1 cellular context compared by ENCODE assay signal in the genomic region with DNA sequence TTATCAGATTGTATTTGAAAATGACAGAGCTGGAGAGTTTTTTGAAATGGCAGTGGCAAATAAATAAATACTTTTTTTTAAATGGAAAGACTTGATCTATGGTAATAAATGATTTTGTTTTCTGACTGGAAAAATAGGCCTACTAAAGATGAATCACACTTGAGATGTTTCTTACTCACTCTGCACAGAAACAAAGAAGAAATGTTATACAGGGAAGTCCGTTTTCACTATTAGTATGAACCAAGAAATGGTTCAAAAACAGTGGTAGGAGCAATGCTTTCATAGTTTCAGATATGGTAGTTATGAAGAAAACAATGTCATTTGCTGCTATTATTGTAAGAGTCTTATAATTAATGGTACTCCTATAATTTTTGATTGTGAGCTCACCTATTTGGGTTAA.
TF ChIP-seq lines count a peak whose summit lies in the region.

No MANE protein-coding gene starts in this region.

TF ChIP-seq in GM23338, 12 proteins besides CTCF, POLR2A, EP300 and RAD21 (continued from another document):
- TF ChIP-seq, protein P1, sequence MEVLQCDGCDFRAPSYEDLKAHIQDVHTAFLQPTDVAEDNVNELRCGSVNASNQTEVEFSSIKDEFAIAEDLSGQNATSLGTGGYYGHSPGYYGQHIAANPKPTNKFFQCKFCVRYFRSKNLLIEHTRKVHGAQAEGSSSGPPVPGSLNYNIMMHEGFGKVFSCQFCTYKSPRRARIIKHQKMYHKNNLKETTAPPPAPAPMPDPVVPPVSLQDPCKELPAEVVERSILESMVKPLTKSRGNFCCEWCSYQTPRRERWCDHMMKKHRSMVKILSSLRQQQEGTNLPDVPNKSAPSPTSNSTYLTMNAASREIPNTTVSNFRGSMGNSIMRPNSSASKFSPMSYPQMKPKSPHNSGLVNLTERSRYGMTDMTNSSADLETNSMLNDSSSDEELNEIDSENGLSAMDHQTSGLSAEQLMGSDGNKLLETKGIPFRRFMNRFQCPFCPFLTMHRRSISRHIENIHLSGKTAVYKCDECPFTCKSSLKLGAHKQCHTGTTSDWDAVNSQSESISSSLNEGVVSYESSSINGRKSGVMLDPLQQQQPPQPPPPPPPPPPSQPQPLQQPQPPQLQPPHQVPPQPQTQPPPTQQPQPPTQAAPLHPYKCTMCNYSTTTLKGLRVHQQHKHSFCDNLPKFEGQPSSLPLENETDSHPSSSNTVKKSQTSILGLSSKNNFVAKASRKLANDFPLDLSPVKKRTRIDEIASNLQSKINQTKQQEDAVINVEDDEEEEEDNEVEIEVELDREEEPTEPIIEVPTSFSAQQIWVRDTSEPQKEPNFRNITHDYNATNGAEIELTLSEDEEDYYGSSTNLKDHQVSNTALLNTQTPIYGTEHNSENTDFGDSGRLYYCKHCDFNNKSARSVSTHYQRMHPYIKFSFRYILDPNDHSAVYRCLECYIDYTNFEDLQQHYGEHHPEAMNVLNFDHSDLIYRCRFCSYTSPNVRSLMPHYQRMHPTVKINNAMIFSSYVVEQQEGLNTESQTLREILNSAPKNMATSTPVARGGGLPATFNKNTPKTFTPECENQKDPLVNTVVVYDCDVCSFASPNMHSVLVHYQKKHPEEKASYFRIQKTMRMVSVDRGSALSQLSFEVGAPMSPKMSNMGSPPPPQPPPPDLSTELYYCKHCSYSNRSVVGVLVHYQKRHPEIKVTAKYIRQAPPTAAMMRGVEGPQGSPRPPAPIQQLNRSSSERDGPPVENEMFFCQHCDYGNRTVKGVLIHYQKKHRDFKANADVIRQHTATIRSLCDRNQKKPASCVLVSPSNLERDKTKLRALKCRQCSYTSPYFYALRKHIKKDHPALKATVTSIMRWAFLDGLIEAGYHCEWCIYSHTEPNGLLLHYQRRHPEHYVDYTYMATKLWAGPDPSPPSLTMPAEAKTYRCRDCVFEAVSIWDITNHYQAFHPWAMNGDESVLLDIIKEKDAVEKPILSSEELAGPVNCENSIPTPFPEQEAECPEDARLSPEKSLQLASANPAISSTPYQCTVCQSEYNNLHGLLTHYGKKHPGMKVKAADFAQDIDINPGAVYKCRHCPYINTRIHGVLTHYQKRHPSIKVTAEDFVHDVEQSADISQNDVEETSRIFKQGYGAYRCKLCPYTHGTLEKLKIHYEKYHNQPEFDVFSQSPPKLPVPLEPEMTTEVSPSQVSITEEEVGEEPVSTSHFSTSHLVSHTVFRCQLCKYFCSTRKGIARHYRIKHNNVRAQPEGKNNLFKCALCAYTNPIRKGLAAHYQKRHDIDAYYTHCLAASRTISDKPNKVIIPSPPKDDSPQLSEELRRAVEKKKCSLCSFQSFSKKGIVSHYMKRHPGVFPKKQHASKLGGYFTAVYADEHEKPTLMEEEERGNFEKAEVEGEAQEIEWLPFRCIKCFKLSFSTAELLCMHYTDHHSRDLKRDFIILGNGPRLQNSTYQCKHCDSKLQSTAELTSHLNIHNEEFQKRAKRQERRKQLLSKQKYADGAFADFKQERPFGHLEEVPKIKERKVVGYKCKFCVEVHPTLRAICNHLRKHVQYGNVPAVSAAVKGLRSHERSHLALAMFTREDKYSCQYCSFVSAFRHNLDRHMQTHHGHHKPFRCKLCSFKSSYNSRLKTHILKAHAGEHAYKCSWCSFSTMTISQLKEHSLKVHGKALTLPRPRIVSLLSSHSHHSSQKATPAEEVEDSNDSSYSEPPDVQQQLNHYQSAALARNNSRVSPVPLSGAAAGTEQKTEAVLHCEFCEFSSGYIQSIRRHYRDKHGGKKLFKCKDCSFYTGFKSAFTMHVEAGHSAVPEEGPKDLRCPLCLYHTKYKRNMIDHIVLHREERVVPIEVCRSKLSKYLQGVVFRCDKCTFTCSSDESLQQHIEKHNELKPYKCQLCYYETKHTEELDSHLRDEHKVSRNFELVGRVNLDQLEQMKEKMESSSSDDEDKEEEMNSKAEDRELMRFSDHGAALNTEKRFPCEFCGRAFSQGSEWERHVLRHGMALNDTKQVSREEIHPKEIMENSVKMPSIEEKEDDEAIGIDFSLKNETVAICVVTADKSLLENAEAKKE (CRISPR knock-in tag; IDR thresholded peaks at IDR 0.05): no peak
- TF ChIP-seq STAT1 (IDR thresholded peaks at IDR 0.05; ENCODE audit: unreplicated experiment) (no peak), NANOG (IDR thresholded peaks at IDR 0.05; ENCODE audit: borderline replicate concordance) (no peak)
- TF ChIP-seq, protein P2, sequence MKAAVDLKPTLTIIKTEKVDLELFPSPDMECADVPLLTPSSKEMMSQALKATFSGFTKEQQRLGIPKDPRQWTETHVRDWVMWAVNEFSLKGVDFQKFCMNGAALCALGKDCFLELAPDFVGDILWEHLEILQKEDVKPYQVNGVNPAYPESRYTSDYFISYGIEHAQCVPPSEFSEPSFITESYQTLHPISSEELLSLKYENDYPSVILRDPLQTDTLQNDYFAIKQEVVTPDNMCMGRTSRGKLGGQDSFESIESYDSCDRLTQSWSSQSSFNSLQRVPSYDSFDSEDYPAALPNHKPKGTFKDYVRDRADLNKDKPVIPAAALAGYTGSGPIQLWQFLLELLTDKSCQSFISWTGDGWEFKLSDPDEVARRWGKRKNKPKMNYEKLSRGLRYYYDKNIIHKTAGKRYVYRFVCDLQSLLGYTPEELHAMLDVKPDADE (IDR thresholded peaks at IDR 0.05): no peak
